Comparison of ENCODE assay signal across 28 cellular contexts in genomic region chr10:1410032-1410431, GRCh38.
"Had no signal": no experiment of that assay in that cellular context is flagged by ENCODE, and none has a peak within 500 bp of the region (broad histone marks: within the 10 kb centered on the region; RNA-seq: fewer than 3 reads in every experiment).

No MANE protein-coding gene starts in this region.

- H3K27me3 ChIP-seq: foreskin keratinocyte, hepatocyte, right lobe of liver, upper lobe of right lung, uterus had no signal

- DNase-seq: dorsolateral prefrontal cortex; effector CD8-positive, alpha-beta T cell; endodermal cell; foreskin keratinocyte; heart left ventricle; left cardiac atrium; left lung; naive thymus-derived CD8-positive, alpha-beta T cell; nephron progenitor cell; small intestine; stimulated activated CD4-positive, alpha-beta T cell treated with anti-CD3 and anti-CD28 coated beads, Interleukin-12 subunit alpha, Interleukin-12 subunit beta, amount 100 ng/mL, for 4 hours; stimulated activated CD4-positive, alpha-beta T cell treated with anti-CD3 and anti-CD28 coated beads, Interleukin-1b, Interleukin-23, amount 100 ng/mL, for 48 hours; stimulated activated CD4-positive, alpha-beta T cell treated with anti-CD3 and anti-CD28 coated beads, Interleukin-4, amount 100 ng/mL, for 1 hour; stimulated activated CD8-positive, alpha-beta memory T cell treated with anti-CD3 and anti-CD28 coated beads, Interleukin-4, amount 100 ng/mL, for 48 hours; stimulated activated naive CD4-positive, alpha-beta T cell; stimulated activated naive CD8-positive, alpha-beta T cell treated with anti-CD3 and anti-CD28 coated beads, Interleukin-15, amount 100 ng/mL, for 72 hours; transverse colon; upper lobe of right lung; uterus had no signal

- H3K9me3 ChIP-seq: gastroesophageal sphincter, heart left ventricle, left lung, neutrophil, pancreas, right lobe of liver, suprapubic skin, transverse colon, upper lobe of right lung, uterus had no signal

- H3K4me1 ChIP-seq: foreskin keratinocyte, gastroesophageal sphincter, heart left ventricle, left lung, pancreas, right lobe of liver, suprapubic skin, transverse colon, upper lobe of right lung, uterus had no signal

- H3K27ac Mint-ChIP-seq: endodermal cell; naive thymus-derived CD8-positive, alpha-beta T cell; nephron progenitor cell; progenitor cell of endocrine pancreas; stimulated activated naive CD8-positive, alpha-beta T cell treated with anti-CD3 and anti-CD28 coated beads, Interleukin-15, amount 100 ng/mL, for 72 hours had no signal

- H3K36me3 ChIP-seq: gastroesophageal sphincter, heart left ventricle, left lung, neutrophil, pancreas, right lobe of liver, suprapubic skin, transverse colon, upper lobe of right lung, uterus had no signal

- H3K4me2 ChIP-seq: hepatocyte had no signal

- H3K36me3 Mint-ChIP-seq: naive thymus-derived CD8-positive, alpha-beta T cell had no signal

- H3K4me3 ChIP-seq: dorsolateral prefrontal cortex, gastroesophageal sphincter, heart left ventricle, hepatocyte, left lung, pancreas, right lobe of liver, suprapubic skin, transverse colon, upper lobe of right lung, uterus had no signal

- H3K9me3 Mint-ChIP-seq: endodermal cell, nephron progenitor cell had no signal

- H3K4me3 Mint-ChIP-seq: endodermal cell; naive thymus-derived CD8-positive, alpha-beta T cell; nephron progenitor cell; stimulated activated naive CD8-positive, alpha-beta T cell treated with anti-CD3 and anti-CD28 coated beads, Interleukin-15, amount 100 ng/mL, for 72 hours had no signal

- H3K79me2 ChIP-seq: hepatocyte had no signal

- H2AFZ ChIP-seq: hepatocyte had no signal

- H3K4me1 Mint-ChIP-seq: endodermal cell; stimulated activated naive CD8-positive, alpha-beta T cell treated with anti-CD3 and anti-CD28 coated beads, Interleukin-15, amount 100 ng/mL, for 72 hours had no signal

- ATAC-seq: esophagus mucosa; foreskin keratinocyte; gastroesophageal sphincter; heart left ventricle; left cardiac atrium; left lung; naive thymus-derived CD8-positive, alpha-beta T cell; pancreas; right lobe of liver; stimulated activated naive CD8-positive, alpha-beta T cell treated with anti-CD3 and anti-CD28 coated beads, Interleukin-15, amount 100 ng/mL, for 72 hours; upper lobe of right lung had no signal

- H3K27ac ChIP-seq: dorsolateral prefrontal cortex, epithelial cell of prostate, foreskin keratinocyte, gastroesophageal sphincter, heart left ventricle, hepatocyte, left lung, neutrophil, pancreas, right lobe of liver, suprapubic skin, transverse colon, upper lobe of right lung, uterus had no signal
